Comparison of ENCODE assay signal across 8 cellular contexts in genomic region chr10:133308431-133309110, GRCh38. TPM values are rescaled to one million over a fixed set of nuclear protein-coding genes. Genes with fewer than 3 reads are reported as not detected.
DNase-seq lines count a peak whose midpoint lies in the region; ATAC-seq and TF ChIP-seq lines count a peak whose summit lies in the region.

Gene TUBGCP2 (minus strand): TSS chr10:133308872. CDS start chr10:133302941, 5,931 bp downstream.
Gene ZNF511 (plus strand): TSS chr10:133308914. CDS start chr10:133308944, 30 bp downstream.

- H4K20me1 ChIP-seq in BLaER1 treated with 17β-estradiol and CSF1 and Interleukin-3, amounts not matched to agents 10 nM and 100 nM: peaks cover 36 to 93% (median 73%) of the 10 kb centered on the region in 11 experiments

- H3K9me3 ChIP-seq in BLaER1 treated with 17β-estradiol and CSF1 and Interleukin-3, amounts not matched to agents 10 nM and 100 nM (replicated peaks in 1 of 11): no peaks in the 10 kb centered on the region
- no peaks in the 10 kb centered on the region for H3K9me3 ChIP-seq in NT2/D1 (ENCODE audit: insufficient read depth, low read length)

- H3K36me3 ChIP-seq in BLaER1 treated with 17β-estradiol and CSF1 and Interleukin-3, amounts not matched to agents 10 nM and 100 nM: peaks cover 35 to 60% (median 42%) of the 10 kb centered on the region in 11 experiments
- H3K36me3 ChIP-seq in NT2/D1 (ENCODE audit: insufficient read depth, insufficient read length, low read length): peaks cover 50% of the 10 kb centered on the region

- H3K27ac Mint-ChIP-seq in endothelial cell (ENCODE audit: unreplicated experiment): peak within 1 kb of the TSS; percentile 97

- peak; percentile 81 for ATAC-seq in HG03354 (IDR thresholded peaks at IDR 0.05; ENCODE audit: poor library complexity, severe bottlenecking, unreplicated experiment)

- TF ChIP-seq POLR2A in GM19099 (IDR thresholded peaks at IDR 0.05; ENCODE audit: extremely low read depth, insufficient read length, low read depth): peak; percentile 79

- peaks cover 38 to 55% (median 47%) of the 10 kb centered on the region in 10 experiments for H3K4me1 ChIP-seq in BLaER1 treated with 17β-estradiol and CSF1 and Interleukin-3, amounts not matched to agents 10 nM and 100 nM
- peaks cover 10% of the 10 kb centered on the region for H3K4me1 ChIP-seq in NT2/D1 (ENCODE audit: insufficient read depth, insufficient read length)

- peak within 1 kb of the TSS; percentile 94 to 98 (median 97) for H3K27ac ChIP-seq in BLaER1 treated with 17β-estradiol and CSF1 and Interleukin-3, amounts not matched to agents 10 nM and 100 nM

- peak within 1 kb of the TSS; percentile 89 to 99 (median 95) for H3K4me2 ChIP-seq in BLaER1 treated with 17β-estradiol and CSF1 and Interleukin-3, amounts not matched to agents 10 nM and 100 nM

- no peaks in the 10 kb centered on the region for H3K9me3 Mint-ChIP-seq in endothelial cell (ENCODE audit: unreplicated experiment)

- peaks cover 13% of the 10 kb centered on the region for H3K36me3 Mint-ChIP-seq in endothelial cell (ENCODE audit: low read depth, unreplicated experiment)

- DNase-seq in NT2/D1 (ENCODE audit: low read depth, low spot score): peak; percentile 46
- DNase-seq in activated CD8-positive, alpha-beta memory T cell treated with anti-CD3 and anti-CD28 coated beads, Interleukin-2, amount 50 U/mL, for 24 hours (ENCODE audit: extremely low read depth): peak; percentile 63
- peak; percentile 81 for DNase-seq in endothelial cell (ENCODE audit: low spot score)
- peak; percentile 88 for DNase-seq in midbrain (lab: John Stamatoyannopoulos, UW)
- peak; percentile 79 to 84 for DNase-seq in stimulated activated CD8-positive, alpha-beta memory T cell treated with anti-CD3 and anti-CD28 coated beads, Interleukin-2, amount 100 ng/mL, for 1 hour (ENCODE audit: low read depth in 2 of 2)

- H3K4me3 ChIP-seq in BLaER1 treated with 17β-estradiol and CSF1 and Interleukin-3, amounts not matched to agents 10 nM and 100 nM: peak within 1 kb of the TSS; percentile 87 to 100 (median 95)
- H3K4me3 ChIP-seq in NT2/D1 (ENCODE audit: insufficient read length, low read depth): peak within 1 kb of the TSS; percentile 79

- peak within 1 kb of the TSS; percentile 95 for H3K4me3 Mint-ChIP-seq in endothelial cell (ENCODE audit: unreplicated experiment)

- no peak for TF ChIP-seq CTCF in endothelial cell (IDR thresholded peaks at IDR 0.05; ENCODE audit: unreplicated experiment)

- no peaks in the 10 kb centered on the region for H3K27me3 ChIP-seq in BLaER1 treated with 17β-estradiol and CSF1 and Interleukin-3, amounts not matched to agents 10 nM and 100 nM
- no peaks in the 10 kb centered on the region for H3K27me3 ChIP-seq in NT2/D1 (ENCODE audit: insufficient read depth, insufficient read length)

- peak within 1 kb of the TSS; percentile 93 to 98 (median 97) for H3K9ac ChIP-seq in BLaER1 treated with 17β-estradiol and CSF1 and Interleukin-3, amounts not matched to agents 10 nM and 100 nM
- peak within 1 kb of the TSS; percentile 93 for H3K9ac ChIP-seq in NT2/D1 (ENCODE audit: insufficient read length, low read depth)

- H3K27me3 Mint-ChIP-seq in endothelial cell (ENCODE audit: unreplicated experiment): peaks cover 14% of the 10 kb centered on the region

- peaks cover 13% of the 10 kb centered on the region for H3K4me1 Mint-ChIP-seq in endothelial cell (ENCODE audit: unreplicated experiment)

RNA-seq across cellular contexts. Expression of gene TUBGCP2, which starts in this region (rescaled TPM):
- total RNA-seq in endothelial cell (ENCODE audit: unreplicated experiment): 50.7 TPM

RNA-seq across cellular contexts. Expression of gene ZNF511, which starts in this region (rescaled TPM):
- total RNA-seq in endothelial cell (ENCODE audit: unreplicated experiment): 18.6 TPM

Comparison
In these comparisons a context has a peak if more than half of its experiments do, and no peak if none do; other contexts are left out.
1. Peak in every context shown above with its lines: DNase-seq, ATAC-seq, H3K4me3 ChIP-seq and H3K27ac ChIP-seq.